In the genomic region with DNA sequence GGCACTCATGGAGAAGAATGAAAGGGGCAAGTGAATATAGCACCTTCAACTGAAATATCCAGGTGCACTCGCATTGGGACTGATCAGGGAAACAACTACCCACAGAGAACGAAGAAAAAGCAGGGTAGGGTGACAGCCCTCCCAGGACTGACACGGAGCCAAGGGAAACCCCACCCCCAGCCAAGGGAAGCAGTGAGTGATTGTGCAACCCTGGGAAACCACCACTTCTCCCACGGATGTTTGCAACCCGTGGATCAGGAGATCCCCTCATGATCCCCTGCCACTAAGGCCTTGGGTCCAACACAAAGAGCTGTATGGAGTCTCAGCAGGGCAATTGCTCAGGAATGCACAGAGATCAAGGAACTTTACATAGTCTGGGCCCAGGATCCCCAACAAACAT, we compare ENCODE assay signal across 18 cellular contexts.
"Had no signal": no experiment of that assay in that cellular context is flagged by ENCODE, and none has a peak within 500 bp of the region (broad histone marks: within the 10 kb centered on the region; RNA-seq: fewer than 3 reads in every experiment).

No MANE protein-coding gene starts in this region.

- H3K4me3 ChIP-seq: prostate gland, thoracic aorta had no signal

- H3K4me3 Mint-ChIP-seq: activated CD4-positive, alpha-beta T cell treated with anti-CD3 and anti-CD28 coated beads, Interleukin-2, amount 10 ng/mL, durations not matched to agents 7 days and 5 days; activated T-cell treated with anti-CD3 and anti-CD28 coated beads, Interleukin-2, amount 50 U/mL, for 72 hours; central memory CD8-positive, alpha-beta T cell; memory B cell had no signal

- DNase-seq: activated CD4-positive, alpha-beta T cell treated with anti-CD3 and anti-CD28 coated beads, Interleukin-2, amount 10 ng/mL, durations not matched to agents 7 days and 5 days; activated CD8-positive, alpha-beta memory T cell treated with anti-CD3 and anti-CD28 coated beads, Interleukin-2, amount 50 U/mL, for 48 hours; activated gamma-delta T cell; activated T-cell treated with anti-CD3 and anti-CD28 coated beads, Interleukin-2, amount 50 U/mL, for 72 hours; amygdala; brain microvascular endothelial cell; cortex of kidney; effector CD4-positive, alpha-beta T cell; hippocampal formation; left ventricle myocardium superior; stimulated activated CD4-positive, alpha-beta T cell treated with anti-CD3 and anti-CD28 coated beads, Interleukin-12 subunit alpha, Interleukin-12 subunit beta, amount 100 ng/mL, for 4 hours; stimulated activated CD4-positive, alpha-beta T cell treated with anti-CD3 and anti-CD28 coated beads, Interleukin-2, amount 100 ng/mL, for 24 hours; SW 1271 had no signal

- H3K36me3 Mint-ChIP-seq: memory B cell had no signal

- ATAC-seq: activated naive CD4-positive, alpha-beta T cell treated with anti-CD3 and anti-CD28 coated beads, Interleukin-2, amount 50 U/mL, for 72 hours; activated T-cell treated with anti-CD3 and anti-CD28 coated beads, Interleukin-2, amount 50 U/mL, for 72 hours; left ventricle myocardium superior had no signal

- H3K27me3 ChIP-seq: brain microvascular endothelial cell had no signal

- H3K4me1 ChIP-seq: prostate gland had no signal

- H3K27ac ChIP-seq: brain microvascular endothelial cell, prostate gland, thoracic aorta had no signal

- H3K36me3 ChIP-seq: brain microvascular endothelial cell, prostate gland, thoracic aorta had no signal

- H3K9me3 ChIP-seq: prostate gland, thoracic aorta had no signal

- H3K27ac Mint-ChIP-seq: activated CD4-positive, alpha-beta T cell treated with anti-CD3 and anti-CD28 coated beads, Interleukin-2, amount 10 ng/mL, durations not matched to agents 7 days and 5 days; activated naive CD4-positive, alpha-beta T cell treated with anti-CD3 and anti-CD28 coated beads, Interleukin-2, amount 50 U/mL, for 72 hours; activated T-cell treated with anti-CD3 and anti-CD28 coated beads, Interleukin-2, amount 50 U/mL, for 72 hours; memory B cell had no signal

- H3K27me3 Mint-ChIP-seq: activated CD4-positive, alpha-beta T cell treated with anti-CD3 and anti-CD28 coated beads, Interleukin-2, amount 10 ng/mL, durations not matched to agents 7 days and 5 days; central memory CD8-positive, alpha-beta T cell; memory B cell had no signal

- H3K4me1 Mint-ChIP-seq: activated CD4-positive, alpha-beta T cell treated with anti-CD3 and anti-CD28 coated beads, Interleukin-2, amount 10 ng/mL, durations not matched to agents 7 days and 5 days; central memory CD8-positive, alpha-beta T cell; memory B cell had no signal
